In genomic region chr3:118354556-118354955, GRCh38 we compare ENCODE assay signal across 21 cellular contexts.
"Had no signal": no experiment of that assay in that cellular context is flagged by ENCODE, and none has a peak within 500 bp of the region (broad histone marks: within the 10 kb centered on the region; RNA-seq: fewer than 3 reads in every experiment).

No MANE protein-coding gene starts in this region.

- H3K9me3 ChIP-seq: SJCRH30 had no signal

- H3K36me3 ChIP-seq: MG63, SJCRH30 had no signal

- H3K4me1 ChIP-seq: SJCRH30 had no signal

- H3K27ac Mint-ChIP-seq: IgD-negative memory B cell had no signal

- H3K4me3 Mint-ChIP-seq: IgD-negative memory B cell had no signal

- H3K27me3 Mint-ChIP-seq: IgD-negative memory B cell had no signal

- H3K27me3 ChIP-seq: MG63, SJCRH30 had no signal

- H3K27ac ChIP-seq: HL-60, RWPE1, SJCRH30 had no signal

- DNase-seq: KBM-7, MG63, NCI-H1092, NCI-H1105 treated with DMSO at 0.1 percent for 48 hours, NCI-H1417 treated with DMSO at 0.1 percent for 48 hours, NCI-H146, NCI-H1694 treated with DMSO at 0.1 percent for 48 hours, NCI-H1930, NCI-H2081, NCI-H2107, NCI-H2227 treated with DMSO at 0.1 percent for 48 hours, NCI-H524, NCI-H526 treated with DMSO at 0.1 percent for 48 hours, NCI-H748 treated with DMSO at 0.1 percent for 48 hours, PC-3, SHP77, SJCRH30, T-helper 1 cell had no signal

- H3K4me3 ChIP-seq: MG63, SJCRH30 had no signal

- H3K4me1 Mint-ChIP-seq: IgD-negative memory B cell had no signal
